ENCODE assay signal across 8 cellular contexts in the genomic region with DNA sequence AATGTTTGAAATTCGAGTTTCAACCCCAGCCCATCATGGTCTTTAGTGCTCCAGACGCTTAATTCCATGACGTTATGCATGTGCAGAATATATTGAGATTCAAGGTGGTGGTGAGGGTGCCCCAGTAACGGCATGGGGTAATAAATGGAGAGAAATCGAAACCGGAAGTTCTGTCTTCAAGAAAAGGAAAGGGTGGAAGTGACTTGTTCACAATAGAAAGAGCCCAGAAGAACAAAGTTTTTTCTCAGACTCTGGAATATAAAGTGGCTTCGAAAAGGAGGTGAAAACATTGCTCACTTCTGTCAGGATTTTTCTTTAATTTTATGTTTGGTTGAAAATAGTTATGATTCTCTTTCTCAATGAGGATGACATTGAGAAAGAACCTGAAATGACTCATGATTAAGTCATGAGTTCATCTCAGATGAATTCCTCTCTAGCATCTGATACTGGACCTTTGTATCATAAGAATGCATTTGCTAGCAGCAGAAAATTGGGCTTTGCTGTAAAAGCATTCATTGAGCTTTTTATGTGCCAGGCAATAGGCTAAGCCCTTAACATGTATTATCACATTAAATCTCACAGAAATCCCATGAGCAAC. TPM values are rescaled to one million over a fixed set of nuclear protein-coding genes. Genes with fewer than 3 reads are reported as not detected.
DNase-seq lines count a peak whose midpoint lies in the region; ATAC-seq and TF ChIP-seq lines count a peak whose summit lies in the region.

No MANE protein-coding gene starts in this region.

- peaks cover 21% of the 10 kb centered on the region for H3K36me3 Mint-ChIP-seq in CD8-positive, alpha-beta T cell
- no peaks in the 10 kb centered on the region for H3K36me3 Mint-ChIP-seq in brain
- peaks cover 0 to 7% (median 4%) of the 10 kb centered on the region in 3 donors for H3K36me3 Mint-ChIP-seq in immature natural killer cell

- H3F3A ChIP-seq in SU-DHL-6 (ENCODE audit: insufficient read depth) = no peaks in the 10 kb centered on the region

- no peaks in the 10 kb centered on the region for H3K27me3 ChIP-seq in CD8-positive, alpha-beta T cell (ENCODE audit: insufficient read depth, low read length)
- H3K27me3 ChIP-seq in SU-DHL-6 (ENCODE audit: low read length) = no peaks in the 10 kb centered on the region

- no peaks in the 10 kb centered on the region for H3K9me2 ChIP-seq in SU-DHL-6 (replicated peaks; ENCODE audit: insufficient read depth, low read length)

- peaks cover 42% of the 10 kb centered on the region for H3K4me1 ChIP-seq in CD8-positive, alpha-beta T cell (ENCODE audit: insufficient read depth, low read length)

- no peaks in the 10 kb centered on the region for H3K9me3 ChIP-seq in CD8-positive, alpha-beta T cell (ENCODE audit: low read length)
- no peaks in the 10 kb centered on the region for H3K9me3 ChIP-seq in SU-DHL-6 (ENCODE audit: insufficient read depth, low read length)

- no peaks in the 10 kb centered on the region for H4K20me1 ChIP-seq in SU-DHL-6 (ENCODE audit: low read depth, low read length)

- ATAC-seq in CD8-positive, alpha-beta T cell = peak; percentile 67
- ATAC-seq in GM19467 (IDR thresholded peaks at IDR 0.05; ENCODE audit: unreplicated experiment) = peak; percentile 45

- peak overlapping the region; percentile 82 for H3K27ac ChIP-seq in CD8-positive, alpha-beta T cell (ENCODE audit: low read depth, low read length)
- H3K27ac ChIP-seq in SU-DHL-6 (ENCODE audit: low read depth, low read length) = no peak overlapping the region

- H3K4me3 ChIP-seq in CD8-positive, alpha-beta T cell (ENCODE audit: low read depth, low read length) = peak overlapping the region; percentile 56
- peak overlapping the region; percentile 44 for H3K4me3 ChIP-seq in SU-DHL-6 (ENCODE audit: insufficient read depth, low read length, poor library complexity, severe bottlenecking)

- no peak overlapping the region for H3K9ac ChIP-seq in SU-DHL-6 (ENCODE audit: low read length)

- peak overlapping the region; percentile 56 for H3K4me2 ChIP-seq in SU-DHL-6 (ENCODE audit: low read depth, low read length, poor library complexity, severe bottlenecking)

- POLR2A ChIA-PET in CD8-positive, alpha-beta T cell (lab: Charles Lee) = interaction anchor here (0.6 to 1.8 kb wide), 4 partner anchors 13 to 529 kb away, joined by 3 to 16 read pairs (median 4); partner anchors contain the start of genes CBR4 and DDX60

- H2AFZ ChIP-seq in SU-DHL-6 (ENCODE audit: low read depth, low read length, severe bottlenecking) = peak overlapping the region; percentile 58

- CTCF ChIA-PET in CD8-positive, alpha-beta T cell (lab: Charles Lee) = interaction anchor here (1.8 kb wide), 1 partner anchor 164 kb away, joined by 5 read pairs; no protein-coding TSS in a partner anchor

- no peaks in the 10 kb centered on the region for H3K27me3 Mint-ChIP-seq in CD8-positive, alpha-beta T cell (ENCODE audit: low read depth)
- H3K27me3 Mint-ChIP-seq in brain = peaks cover 14% of the 10 kb centered on the region
- H3K27me3 Mint-ChIP-seq in immature natural killer cell (ENCODE audit: low read depth in 3 of 3) = peaks cover 7 to 16% (median 15%) of the 10 kb centered on the region in 3 donors

- no peak for TF ChIP-seq CTCF in CD8-positive, alpha-beta T cell (IDR thresholded peaks at IDR 0.05)
- no peak for TF ChIP-seq CTCF in SU-DHL-6 (IDR thresholded peaks at IDR 0.05; ENCODE audit: insufficient read depth, low read length, poor library complexity, severe bottlenecking)
- no peak for TF ChIP-seq CTCF in brain (conservative IDR thresholded peaks at IDR 0.05)

- intact Hi-C loops in CD8-positive, alpha-beta T cell (cut with DNase I, micrococcal nuclease) = loop anchor here (1.0 to 10.0 kb wide), 9 partner anchors 30 to 1546 kb away; partner anchors contain the start of genes CBR4 (in 2 of the 2), DDX60 (in 2 of the 2), CLCN3 (in 1 of the 2) and HPF1 (in 1 of the 2)

- peaks cover 65% of the 10 kb centered on the region for H3K4me1 Mint-ChIP-seq in CD8-positive, alpha-beta T cell (ENCODE audit: low read depth)
- H3K4me1 Mint-ChIP-seq in brain (peaks cover 30% of the 10 kb centered on the region), immature natural killer cell (peaks cover 47 to 56% of the 10 kb centered on the region in 2 donors)

- no peaks in the 10 kb centered on the region for H3K79me2 ChIP-seq in SU-DHL-6 (ENCODE audit: insufficient read depth, low read length)

- H3K36me3 ChIP-seq in CD8-positive, alpha-beta T cell (ENCODE audit: insufficient read depth, low read length) = no peaks in the 10 kb centered on the region
- no peaks in the 10 kb centered on the region for H3K36me3 ChIP-seq in SU-DHL-6 (ENCODE audit: low read length)

- peak overlapping the region; percentile 97 for H3K27ac Mint-ChIP-seq in CD8-positive, alpha-beta T cell
- H3K27ac Mint-ChIP-seq in brain (peak overlapping the region; percentile 84 to 98 (median 93)), immature natural killer cell (peak overlapping the region; percentile 97 to 100 (median 99))

- peaks cover 3% of the 10 kb centered on the region for H3K9me3 Mint-ChIP-seq in CD8-positive, alpha-beta T cell
- H3K9me3 Mint-ChIP-seq in brain (peaks cover 0 to 4% (median 0%) of the 10 kb centered on the region in 5 experiments), immature natural killer cell (no peaks in the 10 kb centered on the region)

- DNase-seq in CD8-positive, alpha-beta T cell = peak in 6 of 7 experiments; percentile 16 to 65 (median 42)
- DNase-seq in HUDEP-2 (lab: John Stamatoyannopoulos, UW; ENCODE audit: unreplicated experiment in 76 of 76) (peak in 50 of 76 experiments; percentile 0 to 76 (median 38)), immature natural killer cell (peak; percentile 74 to 78 (median 75)), NCI-H1930 (lab: John Stamatoyannopoulos, UW) (no peak)
- peak; percentile 33 for DNase-seq in stimulated activated CD4-positive, alpha-beta T cell treated with anti-CD3 and anti-CD28 coated beads, Interleukin-1b, Interleukin-23, amount 100 ng/mL, for 48 hours

- peak overlapping the region; percentile 99 for H3K4me3 Mint-ChIP-seq in CD8-positive, alpha-beta T cell
- H3K4me3 Mint-ChIP-seq in brain (peak overlapping the region; percentile 85 to 93 (median 87)), immature natural killer cell (peak overlapping the region; percentile 96 to 100 (median 99))

RNA-seq across cellular contexts. Expression of gene DDX60L, which starts 0.8 kb away (rescaled TPM):
- total RNA-seq in CD8-positive, alpha-beta T cell = 10 to 100 TPM; 20.4 to 22.9 TPM
- polyA plus RNA-seq in brain (ENCODE audit: insufficient read depth, low read depth, low replicate concordance) (1.1 TPM), immature natural killer cell (10 to 100 TPM; 18.2 to 30.5 (median 21.6) TPM)

RNA-seq across cellular contexts. Expression of gene PALLD, which starts 15.8 kb away (rescaled TPM):
- total RNA-seq in CD8-positive, alpha-beta T cell = not detected
- polyA plus RNA-seq in brain (ENCODE audit: insufficient read depth, low read depth, low replicate concordance) = 23.9 TPM
- 10 to 100 TPM in 2 of 3 donors, 1 to 10 TPM in 1; 7.4 to 20.8 (median 15.8) TPM for polyA plus RNA-seq in immature natural killer cell

Comparison
In these comparisons a context has a peak if more than half of its experiments do, and no peak if none do; other contexts are left out.
1. DNase-seq: peak in CD8-positive, alpha-beta T cell (6 of 7), HUDEP-2 (50 of 76), immature natural killer cell (3 of 3) and stimulated activated CD4-positive, alpha-beta T cell treated with anti-CD3 and anti-CD28 coated beads, Interleukin-1b, Interleukin-23, amount 100 ng/mL, for 48 hours (single experiment); none in NCI-H1930 (0 of 2).
2. Peak in every context shown above with its lines, with median percentiles within 50 percentile points of each other: H3K27ac Mint-ChIP-seq and H3K4me3 Mint-ChIP-seq.